In genomic region chr6:99605911-99606669, GRCh38 we compare ENCODE assay signal across 18 cellular contexts. TPM values are rescaled to one million over a fixed set of nuclear protein-coding genes. Genes with fewer than 3 reads are reported as not detected.
DNase-seq lines count a peak whose midpoint lies in the region; ATAC-seq and TF ChIP-seq lines count a peak whose summit lies in the region.
"Had no signal": no experiment of that assay in that cellular context is flagged by ENCODE, and none has a peak within 500 bp of the region (broad histone marks: within the 10 kb centered on the region; RNA-seq: fewer than 3 reads in every experiment).

No MANE protein-coding gene starts in this region.

- peaks cover 57% of the 10 kb centered on the region for H3K4me1 Mint-ChIP-seq in activated T-cell treated with anti-CD3 and anti-CD28 coated beads, Interleukin-2, amount 50 U/mL, for 72 hours (ENCODE audit: low read depth)
- peaks cover 46% of the 10 kb centered on the region for H3K4me1 Mint-ChIP-seq in activated T-cell treated with anti-CD3 and anti-CD28 coated beads, Interleukin-2, amount 50 U/mL, for 4 hours (ENCODE audit: low read depth)
- H3K4me1 Mint-ChIP-seq in endothelial cell (ENCODE audit: unreplicated experiment) = peaks cover 18% of the 10 kb centered on the region

- no peak overlapping the region for H3K9ac ChIP-seq in HUES6 (ENCODE audit: low read length)

- no peak for ATAC-seq in activated T-cell treated with anti-CD3 and anti-CD28 coated beads, Interleukin-2, amount 50 U/mL, for 72 hours (replicated peaks in 1 of 2)
- ATAC-seq in activated T-cell treated with anti-CD3 and anti-CD28 coated beads, Interleukin-2, amount 50 U/mL, for 4 hours = no peak

- H3K27ac Mint-ChIP-seq in activated T-cell treated with anti-CD3 and anti-CD28 coated beads, Interleukin-2, amount 50 U/mL, for 72 hours = peak overlapping the region; percentile 79
- peak overlapping the region; percentile 67 for H3K27ac Mint-ChIP-seq in endothelial cell (ENCODE audit: unreplicated experiment)

- H3K9me3 ChIP-seq in HUES6 (ENCODE audit: control insufficient read depth, insufficient read depth, low read depth, low read length) = no peaks in the 10 kb centered on the region
- H3K9me3 ChIP-seq: Caco-2, HAP-1 had no signal

- no peaks in the 10 kb centered on the region for H3K36me3 ChIP-seq in HUES6 (ENCODE audit: control insufficient read depth, insufficient read depth, low read length)
- H3K36me3 ChIP-seq: HAP-1 had no signal

- H3K27ac ChIP-seq in HUES6 (ENCODE audit: low read depth, low read length) = no peak overlapping the region
- H3K27ac ChIP-seq: C4-2B, HL-60 had no signal

- peaks cover 97% of the 10 kb centered on the region for H3K27me3 Mint-ChIP-seq in activated T-cell treated with anti-CD3 and anti-CD28 coated beads, Interleukin-2, amount 50 U/mL, for 72 hours (ENCODE audit: low read depth)
- H3K27me3 Mint-ChIP-seq in activated T-cell treated with anti-CD3 and anti-CD28 coated beads, Interleukin-2, amount 50 U/mL, for 4 hours (ENCODE audit: low read depth) = peaks cover 89% of the 10 kb centered on the region
- peaks cover 34% of the 10 kb centered on the region for H3K27me3 Mint-ChIP-seq in endothelial cell (ENCODE audit: unreplicated experiment)

- no peak for DNase-seq in activated T-cell treated with anti-CD3 and anti-CD28 coated beads, Interleukin-2, amount 50 U/mL, for 72 hours
- no peak for DNase-seq in activated T-cell treated with anti-CD3 and anti-CD28 coated beads, Interleukin-2, amount 50 U/mL, for 4 hours
- DNase-seq in endothelial cell (ENCODE audit: low spot score) (no peak), NCI-H2081 treated with DMSO at 0.1 percent for 48 hours (lab: John Stamatoyannopoulos, UW) (no peak), GM03348 (ENCODE audit: low spot score) (no peak), NCI-H2107 (lab: John Stamatoyannopoulos, UW) (no peak)
- DNase-seq: Caco-2, DMS153, MV-4-11, NCI-H1417, NCI-H2029, NCI-H748 treated with DMSO at 0.1 percent for 48 hours, OCI-M1, RPMI8226 had no signal

- peaks cover 3 to 5% of the 10 kb centered on the region in 2 donors for H3K36me3 Mint-ChIP-seq in activated T-cell treated with anti-CD3 and anti-CD28 coated beads, Interleukin-2, amount 50 U/mL, for 72 hours (ENCODE audit: insufficient read depth in 2 of 2)
- H3K36me3 Mint-ChIP-seq in activated T-cell treated with anti-CD3 and anti-CD28 coated beads, Interleukin-2, amount 50 U/mL, for 4 hours (ENCODE audit: insufficient read depth) = peaks cover 2% of the 10 kb centered on the region
- H3K36me3 Mint-ChIP-seq in endothelial cell (ENCODE audit: low read depth, unreplicated experiment) = no peaks in the 10 kb centered on the region

- peaks cover 100% of the 10 kb centered on the region for H3K27me3 ChIP-seq in HUES6 (ENCODE audit: control insufficient read depth, insufficient read depth, low read length)

- H3K4me3 Mint-ChIP-seq in activated T-cell treated with anti-CD3 and anti-CD28 coated beads, Interleukin-2, amount 50 U/mL, for 72 hours = peak overlapping the region in 1 of 2 donors; percentile 27
- no peak overlapping the region for H3K4me3 Mint-ChIP-seq in activated T-cell treated with anti-CD3 and anti-CD28 coated beads, Interleukin-2, amount 50 U/mL, for 4 hours
- H3K4me3 Mint-ChIP-seq in endothelial cell (ENCODE audit: unreplicated experiment) = no peak overlapping the region

- H3K4me3 ChIP-seq in HUES6 (ENCODE audit: low read depth, low read length) = 0 out of 2 replicates have a peak overlapping the region, but pooled peaks have one; percentile 32
- H3K4me3 ChIP-seq: HAP-1 had no signal

- TF ChIP-seq CTCF in endothelial cell (IDR thresholded peaks at IDR 0.05; ENCODE audit: unreplicated experiment) = no peak

- H3K4me1 ChIP-seq in HUES6 (ENCODE audit: control insufficient read depth, insufficient read depth, low read length) = peaks cover 40% of the 10 kb centered on the region
- H3K4me1 ChIP-seq: Caco-2 had no signal

- no peaks in the 10 kb centered on the region for H3K9me3 Mint-ChIP-seq in activated T-cell treated with anti-CD3 and anti-CD28 coated beads, Interleukin-2, amount 50 U/mL, for 72 hours
- H3K9me3 Mint-ChIP-seq in activated T-cell treated with anti-CD3 and anti-CD28 coated beads, Interleukin-2, amount 50 U/mL, for 4 hours = no peaks in the 10 kb centered on the region
- no peaks in the 10 kb centered on the region for H3K9me3 Mint-ChIP-seq in endothelial cell (ENCODE audit: unreplicated experiment)

RNA-seq across cellular contexts. Expression of gene PRDM13, which starts 0.5 kb away (rescaled TPM):
- not detected for total RNA-seq in activated T-cell treated with anti-CD3 and anti-CD28 coated beads, Interleukin-2, amount 50 U/mL, for 72 hours
- under 1 TPM in 1 of 3 donors, not detected in 2; 0.13 TPM for total RNA-seq in activated T-cell treated with anti-CD3 and anti-CD28 coated beads, Interleukin-2, amount 50 U/mL, for 4 hours
- not detected for total RNA-seq in endothelial cell (ENCODE audit: unreplicated experiment)

RNA-seq across cellular contexts. Expression of gene CCNC, which starts 37.6 kb away (rescaled TPM):
- total RNA-seq in activated T-cell treated with anti-CD3 and anti-CD28 coated beads, Interleukin-2, amount 50 U/mL, for 72 hours = 10 to 100 TPM; 39.7 to 46.6 TPM
- total RNA-seq in activated T-cell treated with anti-CD3 and anti-CD28 coated beads, Interleukin-2, amount 50 U/mL, for 4 hours = 10 to 100 TPM; 77.9 to 83.7 (median 78.1) TPM
- 70.0 TPM for total RNA-seq in endothelial cell (ENCODE audit: unreplicated experiment)
